In genomic region chr2:24824966-24825882, GRCh38 we compare ENCODE assay signal across 8 cellular contexts. TPM values are rescaled to one million over a fixed set of nuclear protein-coding genes. Genes with fewer than 3 reads are reported as not detected.
DNase-seq lines count a peak whose midpoint lies in the region; ATAC-seq and TF ChIP-seq lines count a peak whose summit lies in the region.

No MANE protein-coding gene starts in this region.

- no peaks in the 10 kb centered on the region for H3K9me2 ChIP-seq in OCI-LY7 (ENCODE audit: insufficient read depth, low read length)

- ATAC-seq in activated T-cell treated with anti-CD3 and anti-CD28 coated beads, Interleukin-2, amount 50 U/mL, for 4 hours: no peak
- no peak for ATAC-seq in esophagus mucosa

- H3K36me3 ChIP-seq in OCI-LY7 (ENCODE audit: insufficient read depth, low read length): peaks cover 69% of the 10 kb centered on the region

- H3K79me2 ChIP-seq in OCI-LY7 (ENCODE audit: insufficient read depth, low read depth, low read length): no peaks in the 10 kb centered on the region

- H3K27ac ChIP-seq in OCI-LY7 (ENCODE audit: low read depth, low read length, poor library complexity, severe bottlenecking): peak overlapping the region; percentile 14

- H3K27ac Mint-ChIP-seq in activated T-cell treated with anti-CD3 and anti-CD28 coated beads, Interleukin-2, amount 50 U/mL, for 24 hours: peak overlapping the region; percentile 83

- no peak overlapping the region for H3K4me3 ChIP-seq in OCI-LY7 (ENCODE audit: low read depth, low read length, poor library complexity, severe bottlenecking)

- intact Hi-C loops in OCI-LY7 (cut with micrococcal nuclease; ENCODE audit: unreplicated experiment): loop anchor here (5.0 kb wide), 1 partner anchor 302 kb away; no protein-coding TSS in a partner anchor

- H3K4me1 ChIP-seq in OCI-LY7 (ENCODE audit: insufficient read depth, low read length, poor library complexity, severe bottlenecking): peaks cover 20% of the 10 kb centered on the region

- peak; percentile 74 for TF ChIP-seq CTCF in OCI-LY7 (conservative IDR thresholded peaks at IDR 0.05; ENCODE audit: low read length)

- H4K20me1 ChIP-seq in OCI-LY7 (ENCODE audit: insufficient read depth, low read length): no peaks in the 10 kb centered on the region; the same call in 1 of the 2 replicates

- peaks cover 92% of the 10 kb centered on the region for H3K36me3 Mint-ChIP-seq in activated T-cell treated with anti-CD3 and anti-CD28 coated beads, Interleukin-2, amount 50 U/mL, for 24 hours (ENCODE audit: low read depth)
- peaks cover 16% of the 10 kb centered on the region for H3K36me3 Mint-ChIP-seq in activated T-cell treated with anti-CD3 and anti-CD28 coated beads, Interleukin-2, amount 50 U/mL, for 4 hours (ENCODE audit: insufficient read depth)

- DNase-seq in activated T-cell treated with anti-CD3 and anti-CD28 coated beads, Interleukin-2, amount 50 U/mL, for 24 hours: peak; percentile 44
- no peak for DNase-seq in activated T-cell treated with anti-CD3 and anti-CD28 coated beads, Interleukin-2, amount 50 U/mL, for 4 hours
- DNase-seq in OCI-LY7 (ENCODE audit: low spot score): no peak
- DNase-seq in ecto neural progenitor cell (ENCODE audit: low spot score): peak; percentile 44
- peak; percentile 19 to 22 for DNase-seq in stimulated activated CD4-positive, alpha-beta T cell treated with anti-CD3 and anti-CD28 coated beads, Interleukin-15, amount 100 ng/mL, for 48 hours (ENCODE audit: low read depth in 2 of 2)
- DNase-seq in inferior parietal cortex (ENCODE audit: extremely low spot score): no peak
- DNase-seq in NCI-H1930 (lab: John Stamatoyannopoulos, UW): no peak

- H3K4me2 ChIP-seq in OCI-LY7 (ENCODE audit: low read length): no peak overlapping the region

- POLR2A ChIA-PET in OCI-LY7 (lab: Charles Lee): interaction anchor here (0.7 to 1.3 kb wide), 2 partner anchors 33 to 325 kb away, joined by 3 to 4 read pairs; partner anchors contain the start of genes CENPO and PTRHD1

- H3K4me3 Mint-ChIP-seq in activated T-cell treated with anti-CD3 and anti-CD28 coated beads, Interleukin-2, amount 50 U/mL, for 24 hours: no peak overlapping the region
- H3K4me3 Mint-ChIP-seq in activated T-cell treated with anti-CD3 and anti-CD28 coated beads, Interleukin-2, amount 50 U/mL, for 4 hours: no peak overlapping the region

- BruUV-seq in OCI-LY7 (replicated peaks; lab: Mats Ljungman, UMichigan): no TSS peak

- no peak overlapping the region for H2AFZ ChIP-seq in OCI-LY7 (ENCODE audit: low read length)

- CTCF ChIA-PET in OCI-LY7 (lab: Charles Lee; ENCODE audit: unreplicated experiment): no interaction called here

- H3K9me3 ChIP-seq in OCI-LY7 (ENCODE audit: low read length): no peaks in the 10 kb centered on the region

- H3K4me1 Mint-ChIP-seq in activated T-cell treated with anti-CD3 and anti-CD28 coated beads, Interleukin-2, amount 50 U/mL, for 24 hours (ENCODE audit: low read depth): peaks cover 24% of the 10 kb centered on the region
- peaks cover 21% of the 10 kb centered on the region for H3K4me1 Mint-ChIP-seq in activated T-cell treated with anti-CD3 and anti-CD28 coated beads, Interleukin-2, amount 50 U/mL, for 4 hours (ENCODE audit: low read depth)

- no peaks in the 10 kb centered on the region for H3K9me3 Mint-ChIP-seq in activated T-cell treated with anti-CD3 and anti-CD28 coated beads, Interleukin-2, amount 50 U/mL, for 24 hours
- H3K9me3 Mint-ChIP-seq in activated T-cell treated with anti-CD3 and anti-CD28 coated beads, Interleukin-2, amount 50 U/mL, for 4 hours: no peaks in the 10 kb centered on the region

- H3K27me3 Mint-ChIP-seq in activated T-cell treated with anti-CD3 and anti-CD28 coated beads, Interleukin-2, amount 50 U/mL, for 24 hours: no peaks in the 10 kb centered on the region
- H3K27me3 Mint-ChIP-seq in activated T-cell treated with anti-CD3 and anti-CD28 coated beads, Interleukin-2, amount 50 U/mL, for 4 hours (ENCODE audit: low read depth): no peaks in the 10 kb centered on the region

RNA-seq across cellular contexts. Expression of gene CENPO, which starts 32.0 kb away (rescaled TPM):
- 10 to 100 TPM; 20.3 to 28.4 (median 28.0) TPM for total RNA-seq in activated T-cell treated with anti-CD3 and anti-CD28 coated beads, Interleukin-2, amount 50 U/mL, for 4 hours
- 52.4 and 53.6 TPM in 2 replicates for total RNA-seq in OCI-LY7 (2014; rRNA removed; shearing (Covaris generic))
- 59.2 and 65.1 TPM in 2 replicates for total RNA-seq in OCI-LY7 (2022)
- total RNA-seq in esophagus mucosa: 8.7 TPM

RNA-seq across cellular contexts. Expression of gene PTRHD1, which starts 32.0 kb away (rescaled TPM):
- 10 to 100 TPM; 17.6 to 21.6 (median 18.6) TPM for total RNA-seq in activated T-cell treated with anti-CD3 and anti-CD28 coated beads, Interleukin-2, amount 50 U/mL, for 4 hours
- total RNA-seq in OCI-LY7 (2014; rRNA removed; shearing (Covaris generic)): 44.8 and 55.0 TPM in 2 replicates
- total RNA-seq in OCI-LY7 (2022) (41.5 and 43.9 TPM in 2 replicates), esophagus mucosa (34.9 TPM)

Comparison
In these comparisons a context has a peak if more than half of its experiments do, and no peak if none do; other contexts are left out.
1. DNase-seq: peak in activated T-cell treated with anti-CD3 and anti-CD28 coated beads, Interleukin-2, amount 50 U/mL, for 24 hours (single experiment), ecto neural progenitor cell (single experiment) and stimulated activated CD4-positive, alpha-beta T cell treated with anti-CD3 and anti-CD28 coated beads, Interleukin-15, amount 100 ng/mL, for 48 hours (2 of 2); none in activated T-cell treated with anti-CD3 and anti-CD28 coated beads, Interleukin-2, amount 50 U/mL, for 4 hours (single experiment), OCI-LY7 (single experiment), inferior parietal cortex (single experiment) and NCI-H1930 (0 of 2).